ENCODE assay signal across 25 cellular contexts in the genomic region with DNA sequence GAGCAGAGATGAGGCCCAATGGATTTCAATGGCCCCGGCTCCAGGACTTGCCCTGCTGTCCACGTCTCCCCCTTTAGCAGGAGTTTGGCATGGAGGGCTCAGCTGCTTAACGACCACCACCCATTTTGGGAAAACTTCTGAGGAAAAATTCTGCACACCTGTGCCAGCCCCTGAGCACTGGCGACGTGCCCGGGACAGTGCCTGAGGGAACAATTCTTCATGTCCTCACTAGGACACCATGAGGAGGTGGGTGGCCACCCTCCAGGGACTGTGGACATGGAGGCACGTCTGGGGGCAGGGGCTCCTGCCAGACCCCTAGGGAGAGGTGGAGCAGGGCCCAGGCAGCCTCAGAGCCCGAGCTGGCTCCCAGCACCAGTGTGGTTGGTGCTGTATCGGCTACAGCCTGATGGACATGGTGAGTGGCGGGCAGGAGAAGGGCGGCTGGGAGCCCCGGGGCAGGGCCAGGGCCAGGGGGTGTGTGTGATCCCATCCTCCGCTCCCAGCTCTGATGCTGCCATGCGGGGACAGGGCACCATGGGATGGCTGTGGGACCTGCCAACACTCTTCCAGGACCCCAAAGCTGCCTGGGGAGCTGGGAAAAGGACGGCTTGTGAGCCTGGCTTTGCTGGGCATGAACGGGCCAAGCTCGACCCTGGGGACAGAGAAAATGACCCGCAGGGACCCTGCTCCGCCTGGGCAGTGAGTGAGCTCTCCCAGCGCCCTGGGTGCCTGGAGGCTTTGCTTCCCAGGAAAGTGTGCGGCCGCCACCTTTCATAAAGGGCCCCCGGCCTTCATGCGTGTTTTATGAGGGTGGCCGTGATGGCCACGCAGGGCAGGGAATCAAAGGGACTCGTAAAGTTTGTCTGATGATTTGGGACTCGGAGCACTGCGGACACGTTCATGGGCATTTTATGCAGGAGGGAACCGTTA. TPM values are rescaled to one million over a fixed set of nuclear protein-coding genes. Genes with fewer than 3 reads are reported as not detected.
DNase-seq lines count a peak whose midpoint lies in the region; ATAC-seq, FAIRE-seq and TF ChIP-seq lines count a peak whose summit lies in the region.
"Had no signal": no experiment of that assay in that cellular context is flagged by ENCODE, and none has a peak within 500 bp of the region (broad histone marks: within the 10 kb centered on the region; RNA-seq: fewer than 3 reads in every experiment).

No MANE protein-coding gene starts in this region.

- CTCF ChIA-PET in activated naive CD4-positive, alpha-beta T cell treated with anti-CD3 and anti-CD28 coated beads for 36 hours (lab: Charles Lee), result no interaction called here

- peaks cover 9% of the 10 kb centered on the region for H3K4me1 Mint-ChIP-seq in activated naive CD4-positive, alpha-beta T cell treated with anti-CD3 and anti-CD28 coated beads, Interleukin-2, amount 50 U/mL, for 24 hours
- H3K4me1 Mint-ChIP-seq in activated naive CD4-positive, alpha-beta T cell treated with anti-CD3 and anti-CD28 coated beads for 36 hours (ENCODE audit: low read depth), result peaks cover 11% of the 10 kb centered on the region

- FAIRE-seq in kidney (lab: Jason Lieb, UNC), result no peak
- no peak for FAIRE-seq in pancreas (lab: Jason Lieb, UNC)
- FAIRE-seq: GM12878 had no signal

- H3K36me3 Mint-ChIP-seq in activated naive CD4-positive, alpha-beta T cell treated with anti-CD3 and anti-CD28 coated beads, Interleukin-2, amount 50 U/mL, for 24 hours, result peaks cover 3% of the 10 kb centered on the region
- peaks cover 2% of the 10 kb centered on the region for H3K36me3 Mint-ChIP-seq in activated naive CD4-positive, alpha-beta T cell treated with anti-CD3 and anti-CD28 coated beads for 36 hours (ENCODE audit: low read depth)
- H3K36me3 Mint-ChIP-seq: CD14-positive monocyte had no signal

- 48 to 52% methylated on average over 29 to 31 of the region's 31 CpGs for WGBS in pancreas, 2 donors

- no peaks in the 10 kb centered on the region for H3K27me3 ChIP-seq in pancreas

- H3K4me3 ChIP-seq in SK-N-MC (no peak overlapping the region), kidney (ENCODE audit: low read length in 2 of 2) (no peak overlapping the region), pancreas (peak overlapping the region in 1 of 4 donors; percentile 2)
- H3K4me3 ChIP-seq: GM12878, GM23248 had no signal

- H3K27me3 Mint-ChIP-seq in activated naive CD4-positive, alpha-beta T cell treated with anti-CD3 and anti-CD28 coated beads, Interleukin-2, amount 50 U/mL, for 24 hours, result no peaks in the 10 kb centered on the region
- no peaks in the 10 kb centered on the region for H3K27me3 Mint-ChIP-seq in activated naive CD4-positive, alpha-beta T cell treated with anti-CD3 and anti-CD28 coated beads for 36 hours (ENCODE audit: low read depth)
- H3K27me3 Mint-ChIP-seq: B cell; CD8-positive, alpha-beta memory T cell had no signal

- no peaks in the 10 kb centered on the region for H3K9me3 Mint-ChIP-seq in activated naive CD4-positive, alpha-beta T cell treated with anti-CD3 and anti-CD28 coated beads, Interleukin-2, amount 50 U/mL, for 24 hours
- H3K9me3 Mint-ChIP-seq in activated naive CD4-positive, alpha-beta T cell treated with anti-CD3 and anti-CD28 coated beads for 36 hours, result no peaks in the 10 kb centered on the region
- H3K9me3 Mint-ChIP-seq: CD8-positive, alpha-beta memory T cell; H9; HFFc6 had no signal

- ATAC-seq in pancreas, result peak in 3 of 4 donors; percentile 2 to 4 (median 4)
- ATAC-seq: GM12878 had no signal

- H3K9me3 ChIP-seq in SK-N-MC (ENCODE audit: low read depth, low read length) (no peaks in the 10 kb centered on the region), kidney (ENCODE audit: control insufficient read depth in 1 of 2, low read length in 2 of 2) (no peaks in the 10 kb centered on the region), pancreas (no peaks in the 10 kb centered on the region)

- H3K27ac Mint-ChIP-seq in activated naive CD4-positive, alpha-beta T cell treated with anti-CD3 and anti-CD28 coated beads, Interleukin-2, amount 50 U/mL, for 24 hours, result peak overlapping the region; percentile 55
- H3K27ac Mint-ChIP-seq in activated naive CD4-positive, alpha-beta T cell treated with anti-CD3 and anti-CD28 coated beads for 36 hours, result no peak overlapping the region
- H3K27ac Mint-ChIP-seq: B cell, HFFc6 had no signal

- no peak for TF ChIP-seq CTCF in kidney (IDR thresholded peaks at IDR 0.05; ENCODE audit: borderline replicate concordance, extremely low read depth, insufficient read depth)
- TF ChIP-seq CTCF in pancreas (IDR thresholded peaks at IDR 0.05), result no peak

- no peak for DNase-seq in activated naive CD4-positive, alpha-beta T cell treated with anti-CD3 and anti-CD28 coated beads for 36 hours
- no peak for DNase-seq in SK-N-MC (ENCODE audit: low read depth, low spot score)
- DNase-seq in kidney, result peak; percentile 71
- DNase-seq in pancreas, result peak in 3 of 6 donors; percentile 49 to 84 (median 71)
- DNase-seq in NCI-H2107 (lab: John Stamatoyannopoulos, UW), result no peak
- no peak for DNase-seq in stimulated activated CD4-positive, alpha-beta T cell treated with anti-CD3 and anti-CD28 coated beads, Interleukin-4, amount 100 ng/mL, for 1 hour
- DNase-seq: CD8-positive, alpha-beta memory T cell; DMS 273 treated with DMSO at 0.1 percent for 48 hours; DMS79; EL; GDM1; GM23248; H9; HFFc6; NCI-H1048; NCI-H1694; NCI-H2081; NCI-H226; RPMI8226 had no signal

- 0 out of 2 replicates have a peak overlapping the region, but pooled peaks have one; percentile 9 for H3K27ac ChIP-seq in SK-N-MC
- no peak overlapping the region for H3K27ac ChIP-seq in kidney (ENCODE audit: low read depth in 2 of 2, low read length in 2 of 2)
- H3K27ac ChIP-seq in pancreas, result peak overlapping the region; percentile 79 to 94 (median 83)
- H3K27ac ChIP-seq: 22Rv1, GM23248 had no signal

- intact Hi-C loops in activated naive CD4-positive, alpha-beta T cell treated with anti-CD3 and anti-CD28 coated beads for 36 hours (cut with micrococcal nuclease), result loop anchor here (10.0 kb wide), 1 partner anchor 284 kb away; the partner anchor contains the start of gene UBAC1
- intact Hi-C loops in kidney (cut with DNase I) (no loop called here), pancreas (cut with DNase I) (no loop called here)

- H3K36me3 ChIP-seq in SK-N-MC (ENCODE audit: insufficient read depth, low read length) (no peaks in the 10 kb centered on the region), kidney (ENCODE audit: control insufficient read depth in 1 of 2, insufficient read depth in 2 of 2, low read length in 2 of 2) (no peaks in the 10 kb centered on the region), pancreas (no peaks in the 10 kb centered on the region)

- H3K9ac ChIP-seq in SK-N-MC (ENCODE audit: insufficient read length) (no peak overlapping the region), kidney (ENCODE audit: low read length in 2 of 2) (no peak overlapping the region)
- H3K9ac ChIP-seq: GM23248 had no signal

- H3K4me1 ChIP-seq in kidney (ENCODE audit: control insufficient read depth in 1 of 2, insufficient read depth in 1 of 2, low read depth in 1 of 2, low read length in 2 of 2) (peaks cover 8 to 10% of the 10 kb centered on the region in 2 donors), pancreas (peaks cover 36 to 42% (median 38%) of the 10 kb centered on the region in 3 donors)

- no peak overlapping the region for H3K4me3 Mint-ChIP-seq in activated naive CD4-positive, alpha-beta T cell treated with anti-CD3 and anti-CD28 coated beads, Interleukin-2, amount 50 U/mL, for 24 hours
- no peak overlapping the region for H3K4me3 Mint-ChIP-seq in activated naive CD4-positive, alpha-beta T cell treated with anti-CD3 and anti-CD28 coated beads for 36 hours
- H3K4me3 Mint-ChIP-seq: B cell, CD14-positive monocyte, H9, HFFc6 had no signal

RNA-seq across cellular contexts. Expression of gene QSOX2, which starts 3.6 kb away (rescaled TPM):
- 10 to 100 TPM; 17.7 to 18.0 TPM for total RNA-seq in activated naive CD4-positive, alpha-beta T cell treated with anti-CD3 and anti-CD28 coated beads for 36 hours
- total RNA-seq in kidney (10.1 TPM), pancreas (10 to 100 TPM in 3 of 6 donors, 1 to 10 TPM in 3; 6.8 to 11.0 (median 10.4) TPM)
- polyA plus RNA-seq in kidney (ENCODE audit: insufficient read depth, low read depth, low replicate concordance) (4.0 TPM), pancreas (10 to 100 TPM; 12.2 to 19.1 TPM)

RNA-seq across cellular contexts. Expression of gene LHX3, which starts 44.3 kb away (rescaled TPM):
- total RNA-seq in activated naive CD4-positive, alpha-beta T cell treated with anti-CD3 and anti-CD28 coated beads for 36 hours, result not detected
- total RNA-seq in kidney (not detected), pancreas (not detected)
- polyA plus RNA-seq in kidney (ENCODE audit: insufficient read depth, low read depth, low replicate concordance) (not detected), pancreas (not detected)
- total RNA-seq: CD8-positive, alpha-beta memory T cell; GM12878; GM23248; H9; HFFc6; HT-29 had no signal
- polyA plus RNA-seq: CD14-positive monocyte; CD8-positive, alpha-beta memory T cell; GM12878; GM23248 had no signal

RNA-seq across cellular contexts. Expression of gene CCDC187, which starts 54.7 kb away (rescaled TPM):
- not detected for total RNA-seq in activated naive CD4-positive, alpha-beta T cell treated with anti-CD3 and anti-CD28 coated beads for 36 hours
- total RNA-seq in kidney, result 2.3 TPM
- polyA plus RNA-seq in kidney (ENCODE audit: insufficient read depth, low read depth, low replicate concordance), result 0.84 TPM
- total RNA-seq in pancreas, result under 1 TPM; 0.14 to 0.58 (median 0.36) TPM
- polyA plus RNA-seq in pancreas, result 1 to 10 TPM; 2.0 to 2.6 TPM
- total RNA-seq: CD8-positive, alpha-beta memory T cell; GM23248; HFFc6 had no signal
- polyA plus RNA-seq: CD14-positive monocyte; CD8-positive, alpha-beta memory T cell; GM23248 had no signal

Comparison
In these comparisons a context has a peak if more than half of its experiments do, and no peak if none do; other contexts are left out.
1. H3K27ac ChIP-seq: peak in SK-N-MC (single experiment) and pancreas (4 of 4); none in kidney (0 of 2).